Comparison of ENCODE assay signal across 8 cellular contexts in genomic region chr19:49473868-49474544, GRCh38. TPM values are rescaled to one million over a fixed set of nuclear protein-coding genes. Genes with fewer than 3 reads are reported as not detected.
A peak's percentile ranks its signal among the peaks of the same experiment; 100 is the strongest.
DNase-seq lines count a peak whose midpoint lies in the region; ATAC-seq and TF ChIP-seq lines count a peak whose summit lies in the region.

A gene with protein sequence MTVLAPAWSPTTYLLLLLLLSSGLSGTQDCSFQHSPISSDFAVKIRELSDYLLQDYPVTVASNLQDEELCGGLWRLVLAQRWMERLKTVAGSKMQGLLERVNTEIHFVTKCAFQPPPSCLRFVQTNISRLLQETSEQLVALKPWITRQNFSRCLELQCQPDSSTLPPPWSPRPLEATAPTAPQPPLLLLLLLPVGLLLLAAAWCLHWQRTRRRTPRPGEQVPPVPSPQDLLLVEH (plus strand): TSS chr19:49474215. CDS start chr19:49474640, 425 bp downstream.

- CTCF ChIA-PET in activated CD8-positive, alpha-beta T cell treated with anti-CD3 and anti-CD28 coated beads for 36 hours (lab: Charles Lee): interaction anchor here (0.7 to 5.3 kb wide), 14 partner anchors 9 to 210 kb away, joined by 3 to 33 read pairs (median 6); partner anchors contain the start of genes ALDH16A1, PIH1D1 and RCN3

- H3K36me3 ChIP-seq in ectodermal cell (ENCODE audit: control insufficient read depth, insufficient read depth, low read length): no peaks in the 10 kb centered on the region

- H3K9me3 ChIP-seq in ectodermal cell (ENCODE audit: control insufficient read depth, low read length): no peaks in the 10 kb centered on the region

- H3K27me3 ChIP-seq in ectodermal cell (ENCODE audit: control insufficient read depth, insufficient read depth, low read length, poor library complexity, severe bottlenecking): peaks cover 10% of the 10 kb centered on the region

- POLR2A ChIA-PET in activated CD8-positive, alpha-beta T cell treated with anti-CD3 and anti-CD28 coated beads for 36 hours (lab: Charles Lee): interaction anchor here (0.8 to 6.3 kb wide), 6 partner anchors 15 to 22 kb away, joined by 3 to 63 read pairs (median 5); partner anchors contain the start of genes PIH1D1 and RPL13A

- H3K27ac Mint-ChIP-seq in activated CD8-positive, alpha-beta T cell treated with anti-CD3 and anti-CD28 coated beads for 36 hours: peak within 1 kb of the TSS; percentile 92
- peak within 1 kb of the TSS; percentile 94 for H3K27ac Mint-ChIP-seq in memory B cell

- peak within 1 kb of the TSS; percentile 89 for H3K4me3 Mint-ChIP-seq in activated CD8-positive, alpha-beta T cell treated with anti-CD3 and anti-CD28 coated beads for 36 hours
- H3K4me3 Mint-ChIP-seq in memory B cell: peak within 1 kb of the TSS; percentile 97

- H3K4me1 Mint-ChIP-seq in activated CD8-positive, alpha-beta T cell treated with anti-CD3 and anti-CD28 coated beads for 36 hours (ENCODE audit: low read depth): peaks cover 45% of the 10 kb centered on the region
- peaks cover 32% of the 10 kb centered on the region for H3K4me1 Mint-ChIP-seq in memory B cell

- intact Hi-C loops in activated CD8-positive, alpha-beta T cell treated with anti-CD3 and anti-CD28 coated beads for 36 hours (cut with micrococcal nuclease): no loop called here

- H3K27ac ChIP-seq in ectodermal cell (ENCODE audit: insufficient read depth, low read depth, low read length, poor library complexity, severe bottlenecking): no peak within 1 kb of the TSS

- H3K4me1 ChIP-seq in ectodermal cell (ENCODE audit: control insufficient read depth, insufficient read depth, low read length): no peaks in the 10 kb centered on the region

- ATAC-seq in HG02981 (IDR thresholded peaks at IDR 0.05; ENCODE audit: unreplicated experiment) (peak; percentile 35), memory B cell (ENCODE audit: low read depth) (peak; percentile 49)
- ATAC-seq in activated CD8-positive, alpha-beta T cell treated with anti-CD3 and anti-CD28 coated beads for 36 hours: peak; percentile 60

- peak; percentile 55 to 67 for DNase-seq in NCI-H2081 (lab: John Stamatoyannopoulos, UW)
- no peak for DNase-seq in NCI-H2081 treated with DMSO at 0.1 percent for 48 hours (lab: John Stamatoyannopoulos, UW)
- DNase-seq in NCI-H524 treated with DMSO at 0.1 percent for 48 hours (lab: John Stamatoyannopoulos, UW): peak; percentile 9
- peak; percentile 93 for DNase-seq in activated CD8-positive, alpha-beta T cell treated with anti-CD3 and anti-CD28 coated beads for 36 hours
- peak; percentile 92 to 95 for DNase-seq in memory B cell (ENCODE audit: low spot score in 2 of 2)
- peak; percentile 77 for DNase-seq in stimulated activated CD8-positive, alpha-beta memory T cell treated with anti-CD3 and anti-CD28 coated beads, Interleukin-15, amount 100 ng/mL, for 1 hour (ENCODE audit: low read depth)

- peaks cover 18% of the 10 kb centered on the region for H3K36me3 Mint-ChIP-seq in activated CD8-positive, alpha-beta T cell treated with anti-CD3 and anti-CD28 coated beads for 36 hours (ENCODE audit: low read depth)
- no peaks in the 10 kb centered on the region for H3K36me3 Mint-ChIP-seq in memory B cell

- 15 to 17% methylated on average over 33 of the region's 33 CpGs for WGBS in ectodermal cell, 2 experiments

- no peaks in the 10 kb centered on the region for H3K27me3 Mint-ChIP-seq in activated CD8-positive, alpha-beta T cell treated with anti-CD3 and anti-CD28 coated beads for 36 hours
- no peaks in the 10 kb centered on the region for H3K27me3 Mint-ChIP-seq in memory B cell

- TF ChIP-seq CTCF in activated CD8-positive, alpha-beta T cell treated with anti-CD3 and anti-CD28 coated beads for 36 hours (IDR thresholded peaks at IDR 0.05): peak; percentile 94

- no peaks in the 10 kb centered on the region for H3K9me3 Mint-ChIP-seq in activated CD8-positive, alpha-beta T cell treated with anti-CD3 and anti-CD28 coated beads for 36 hours
- no peaks in the 10 kb centered on the region for H3K9me3 Mint-ChIP-seq in memory B cell

- peak within 1 kb of the TSS; percentile 22 for H3K4me3 ChIP-seq in ectodermal cell (ENCODE audit: insufficient read depth, low read depth, low read length)

RNA-seq across cellular contexts. Expression of the gene that starts here (rescaled TPM):
- total RNA-seq in activated CD8-positive, alpha-beta T cell treated with anti-CD3 and anti-CD28 coated beads for 36 hours: 10 to 100 TPM; 57.7 to 61.2 TPM
- polyA plus RNA-seq in ectodermal cell (2013, experiment 1 of 4): 2.0 TPM
- polyA plus RNA-seq in ectodermal cell (2013, experiment 2 of 4): 2.8 TPM
- 2.3 TPM for polyA plus RNA-seq in ectodermal cell (2013, experiment 3 of 4)
- 3.4 TPM for polyA plus RNA-seq in ectodermal cell (2013, experiment 4 of 4)
